In the genomic region with DNA sequence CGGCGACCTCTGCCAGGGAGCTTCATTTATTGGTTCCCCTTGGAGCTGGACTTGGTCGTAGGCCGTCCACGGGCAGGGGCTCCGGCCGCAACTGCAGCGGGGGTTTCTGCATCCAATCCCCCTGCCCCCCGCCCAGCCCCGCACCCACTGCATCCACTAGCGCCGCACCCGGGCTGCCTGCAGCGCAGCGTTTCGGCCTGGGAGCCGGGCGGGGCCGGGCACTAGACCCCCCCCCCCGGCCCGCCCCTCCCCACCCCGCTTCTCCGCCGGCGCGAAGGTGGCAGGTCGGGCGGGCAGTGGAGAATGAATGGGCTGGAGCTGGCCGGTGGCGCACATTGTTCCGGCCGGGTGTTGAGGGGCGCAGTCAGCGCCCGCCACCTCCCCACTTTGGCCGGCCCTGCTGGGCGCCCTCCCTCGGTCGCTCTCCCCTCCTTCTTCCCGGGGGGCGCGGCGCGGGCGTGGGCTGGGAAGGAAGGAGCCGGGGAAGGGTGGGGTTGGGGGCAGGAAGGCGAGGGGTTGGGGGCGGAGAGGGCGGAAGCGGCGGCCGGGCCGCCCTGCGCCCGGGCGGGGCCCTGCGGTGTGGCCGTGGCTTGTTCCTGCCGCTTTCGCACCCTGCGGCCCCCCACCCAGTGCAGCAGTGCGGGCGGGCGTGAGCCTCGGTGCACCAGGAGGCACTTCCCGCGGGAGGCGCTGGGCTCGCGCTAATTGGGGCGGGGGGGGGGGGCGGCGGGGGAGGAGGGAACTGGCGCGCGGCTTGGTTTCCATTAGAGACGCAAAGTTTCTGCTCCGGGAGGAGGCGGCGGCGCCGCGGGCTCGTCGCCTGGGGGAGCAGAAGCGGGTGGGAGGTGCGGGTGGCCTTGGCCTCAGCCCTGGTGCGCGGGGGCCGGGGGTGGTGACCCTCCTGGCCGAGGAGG, we compare ENCODE assay signal across 8 cellular contexts. TPM values are rescaled to one million over a fixed set of nuclear protein-coding genes. Genes with fewer than 3 reads are reported as not detected.
A peak's percentile ranks its signal among the peaks of the same experiment; 100 is the strongest.
DNase-seq lines count a peak whose midpoint lies in the region; ATAC-seq and TF ChIP-seq lines count a peak whose summit lies in the region.

No MANE protein-coding gene starts in this region.

- intact Hi-C loops in heart right ventricle (cut with DNase I), result loop anchor here in 9 of 10 donors (1.0 to 10.0 kb wide), 16 partner anchors 14 to 361 kb away; a partner anchor contains a TSS
- intact Hi-C loops in posterior vena cava (cut with DNase I), result loop anchor here in 1 of 2 donors (2.0 to 10.0 kb wide), 4 partner anchors 93 to 357 kb away; no protein-coding TSS in a partner anchor
- intact Hi-C loops in uterus (cut with DNase I; ENCODE audit: low total_unique reads), result loop anchor here (10.0 kb wide), 1 partner anchor 357 kb away; no protein-coding TSS in a partner anchor

- H3K9me3 Mint-ChIP-seq in activated naive CD8-positive, alpha-beta T cell treated with anti-CD3 and anti-CD28 coated beads, Interleukin-2, amount 10 ng/mL, durations not matched to agents 7 days and 5 days, result no peaks in the 10 kb centered on the region

- no peak for TF ChIP-seq POLR2A in uterus (IDR thresholded peaks at IDR 0.05)

- H3K4me3 Mint-ChIP-seq in activated naive CD8-positive, alpha-beta T cell treated with anti-CD3 and anti-CD28 coated beads, Interleukin-2, amount 10 ng/mL, durations not matched to agents 7 days and 5 days, result peak overlapping the region; percentile 98

- H3K27ac Mint-ChIP-seq in activated naive CD8-positive, alpha-beta T cell treated with anti-CD3 and anti-CD28 coated beads, Interleukin-2, amount 10 ng/mL, durations not matched to agents 7 days and 5 days, result peak overlapping the region; percentile 97

- peaks cover 37% of the 10 kb centered on the region for H3K36me3 Mint-ChIP-seq in activated naive CD8-positive, alpha-beta T cell treated with anti-CD3 and anti-CD28 coated beads, Interleukin-2, amount 10 ng/mL, durations not matched to agents 7 days and 5 days

- no peaks in the 10 kb centered on the region for H3K9me3 ChIP-seq in heart right ventricle
- no peaks in the 10 kb centered on the region for H3K9me3 ChIP-seq in uterus

- DNase-seq in SW480 (ENCODE audit: low spot score) (peak; percentile 57), heart right ventricle (peak; percentile 77 to 81), posterior vena cava (ENCODE audit: low spot score) (peak; percentile 90), uterus (peak; percentile 50 to 59)
- peak; percentile 87 for DNase-seq in activated naive CD8-positive, alpha-beta T cell treated with anti-CD3 and anti-CD28 coated beads, Interleukin-2, amount 10 ng/mL, durations not matched to agents 7 days and 5 days

- H3K27me3 ChIP-seq in heart right ventricle (no peaks in the 10 kb centered on the region), uterus (peaks cover 0 to 3% of the 10 kb centered on the region in 2 donors)

- H3K36me3 ChIP-seq in heart right ventricle (peaks cover 0 to 30% (median 27%) of the 10 kb centered on the region in 9 donors), uterus (no peaks in the 10 kb centered on the region)

- POLR2A ChIA-PET in activated naive CD8-positive, alpha-beta T cell treated with anti-CD3 and anti-CD28 coated beads, Interleukin-2, amount 10 ng/mL, durations not matched to agents 7 days and 5 days (lab: Charles Lee), result interaction anchor here (0.5 to 10.1 kb wide), 9 partner anchors 8 to 361 kb away, joined by 3 to 386 read pairs (median 4); a partner anchor contains a TSS

- peaks cover 12 to 49% (median 45%) of the 10 kb centered on the region in 9 donors for H3K4me1 ChIP-seq in heart right ventricle
- no peaks in the 10 kb centered on the region for H3K4me1 ChIP-seq in uterus

- peaks cover 2% of the 10 kb centered on the region for H3K27me3 Mint-ChIP-seq in activated naive CD8-positive, alpha-beta T cell treated with anti-CD3 and anti-CD28 coated beads, Interleukin-2, amount 10 ng/mL, durations not matched to agents 7 days and 5 days

- ATAC-seq in GM19328 (IDR thresholded peaks at IDR 0.05; ENCODE audit: unreplicated experiment), result peak; percentile 19
- peak; percentile 2 for ATAC-seq in HG03575 (IDR thresholded peaks at IDR 0.05; ENCODE audit: extremely low read depth, insufficient number of reproducible peaks, low FRiP score, unreplicated experiment)
- ATAC-seq in activated naive CD8-positive, alpha-beta T cell treated with anti-CD3 and anti-CD28 coated beads, Interleukin-2, amount 10 ng/mL, durations not matched to agents 7 days and 5 days (ENCODE audit: low read depth), result peak; percentile 43
- peak; percentile 52 to 82 (median 66) for ATAC-seq in heart right ventricle

- H3K4me3 ChIP-seq in heart right ventricle (peak overlapping the region; percentile 78 to 100 (median 98)), uterus (peak overlapping the region; percentile 93 to 98)

- H3K27ac ChIP-seq in C4-2B, result peak overlapping the region; percentile 83
- H3K27ac ChIP-seq in heart right ventricle, result peak overlapping the region; percentile 44 to 96 (median 91)
- peak overlapping the region; percentile 90 to 95 for H3K27ac ChIP-seq in uterus

- WGBS in heart right ventricle, 2 donors, result 0% methylated on average over 57 to 83 of the region's 91 CpGs

- 0 out of 2 replicates have a peak, but pooled peaks have one; percentile 6 for TF ChIP-seq CTCF in C4-2B (conservative IDR thresholded peaks at IDR 0.05)
- peak in 2 of 9 donors; percentile 8 to 17 for TF ChIP-seq CTCF in heart right ventricle (IDR thresholded peaks at IDR 0.05)
- no peak for TF ChIP-seq CTCF in uterus (IDR thresholded peaks at IDR 0.05)

- peaks cover 41% of the 10 kb centered on the region for H3K4me1 Mint-ChIP-seq in activated naive CD8-positive, alpha-beta T cell treated with anti-CD3 and anti-CD28 coated beads, Interleukin-2, amount 10 ng/mL, durations not matched to agents 7 days and 5 days

RNA-seq across cellular contexts. Expression of a gene that starts 0.8 kb away (rescaled TPM):
- 100 to 1,000 TPM; 682 to 687 TPM for total RNA-seq in activated naive CD8-positive, alpha-beta T cell treated with anti-CD3 and anti-CD28 coated beads, Interleukin-2, amount 10 ng/mL, durations not matched to agents 7 days and 5 days
- total RNA-seq in heart right ventricle, result 100 to 1,000 TPM; 409 to 787 (median 454) TPM
- 100 to 1,000 TPM; 293 to 352 TPM for polyA plus RNA-seq in heart right ventricle
- 100 to 1,000 TPM; 662 to 764 TPM for total RNA-seq in posterior vena cava
- 100 to 1,000 TPM; 155 to 248 (median 201) TPM for total RNA-seq in uterus

Comparison
In these comparisons a context has a peak if more than half of its experiments do, and no peak if none do; other contexts are left out.
1. Peak in every context shown above with its lines: DNase-seq, ATAC-seq, H3K4me3 ChIP-seq and H3K27ac ChIP-seq.
2. ATAC-seq: peak in every context shown above with its lines; median percentile 66 in heart right ventricle; 43 in activated naive CD8-positive, alpha-beta T cell treated with anti-CD3 and anti-CD28 coated beads, Interleukin-2, amount 10 ng/mL, durations not matched to agents 7 days and 5 days; 19 in GM19328; 2 in HG03575.